8 cellular contexts compared by ENCODE assay signal in genomic region chr13:95300625-95301134, GRCh38. TPM values are rescaled to one million over a fixed set of nuclear protein-coding genes. Genes with fewer than 3 reads are reported as not detected.
DNase-seq lines count a peak whose midpoint lies in the region; ATAC-seq, FAIRE-seq and TF ChIP-seq lines count a peak whose summit lies in the region.

No MANE protein-coding gene starts in this region.

- H3K4me1 ChIP-seq in A549 (peaks cover 42% of the 10 kb centered on the region), mucosa of stomach (ENCODE audit: control insufficient read depth, insufficient read depth, low read length) (peaks cover 21% of the 10 kb centered on the region)

- TF ChIP-seq CTCF in A549 (IDR thresholded peaks at IDR 0.05) (no peak; the same call in 2 of the 3 replicates), epithelial cell of proximal tubule (conservative IDR thresholded peaks at IDR 0.05; ENCODE audit: low read depth, low read length) (peak; percentile 22)

- no peaks in the 10 kb centered on the region for H3K36me3 Mint-ChIP-seq in activated CD8-positive, alpha-beta memory T cell treated with anti-CD3 and anti-CD28 coated beads, Interleukin-2, amount 10 ng/mL, durations not matched to agents 7 days and 5 days

- no peak overlapping the region for H3K27ac Mint-ChIP-seq in activated CD8-positive, alpha-beta memory T cell treated with anti-CD3 and anti-CD28 coated beads, Interleukin-2, amount 10 ng/mL, durations not matched to agents 7 days and 5 days

- H3K4me2 ChIP-seq in A549 = peak overlapping the region; percentile 94

- peaks cover 8% of the 10 kb centered on the region for H3K27me3 ChIP-seq in mucosa of stomach (ENCODE audit: control insufficient read depth, insufficient read depth, low read length)

- peaks cover 22% of the 10 kb centered on the region for H3K4me1 Mint-ChIP-seq in activated CD8-positive, alpha-beta memory T cell treated with anti-CD3 and anti-CD28 coated beads, Interleukin-2, amount 10 ng/mL, durations not matched to agents 7 days and 5 days

- CTCF ChIA-PET in A549 (lab: Yijun Ruan, JAX) = interaction anchor here (0.9 to 7.2 kb wide), 5 partner anchors 8 to 110 kb away, joined by 3 to 52 read pairs (median 7); no protein-coding TSS in a partner anchor
- CTCF ChIA-PET in activated CD8-positive, alpha-beta memory T cell treated with anti-CD3 and anti-CD28 coated beads, Interleukin-2, amount 10 ng/mL, durations not matched to agents 7 days and 5 days (lab: Charles Lee) = interaction anchor here (1.0 to 5.5 kb wide), 2 partner anchors 80 to 110 kb away, joined by 3 to 38 read pairs; no protein-coding TSS in a partner anchor

- TF ChIP-seq RAD21 in A549 (conservative IDR thresholded peaks at IDR 0.05 in 1 of 2, IDR thresholded peaks at IDR 0.05 in 1 of 2) = peak in 1 of 2 experiments; percentile 33; a peak in 3 of 5 replicates

- peak overlapping the region; percentile 84 for H3K4me3 Mint-ChIP-seq in activated CD8-positive, alpha-beta memory T cell treated with anti-CD3 and anti-CD28 coated beads, Interleukin-2, amount 10 ng/mL, durations not matched to agents 7 days and 5 days

- ATAC-seq in A549 (peak; percentile 73 to 78), GM18505 (IDR thresholded peaks at IDR 0.05; ENCODE audit: unreplicated experiment) (peak; percentile 55), HG02943 (IDR thresholded peaks at IDR 0.05; ENCODE audit: low read depth, unreplicated experiment) (peak; percentile 35)
- ATAC-seq in activated CD8-positive, alpha-beta memory T cell treated with anti-CD3 and anti-CD28 coated beads, Interleukin-2, amount 10 ng/mL, durations not matched to agents 7 days and 5 days = peak; percentile 70

- no peaks in the 10 kb centered on the region for H3K9me3 ChIP-seq in A549
- no peaks in the 10 kb centered on the region for H3K9me3 ChIP-seq in mucosa of stomach (ENCODE audit: control insufficient read depth, low read length)

- H3K9me3 Mint-ChIP-seq in activated CD8-positive, alpha-beta memory T cell treated with anti-CD3 and anti-CD28 coated beads, Interleukin-2, amount 10 ng/mL, durations not matched to agents 7 days and 5 days (ENCODE audit: low read depth) = no peaks in the 10 kb centered on the region

- H3K27ac ChIP-seq in A549 = peak overlapping the region; percentile 90 to 96

- H3K4me3 ChIP-seq in A549 = peak overlapping the region; percentile 71
- H3K4me3 ChIP-seq in epithelial cell of proximal tubule (ENCODE audit: low read depth, low read length) = peak overlapping the region; percentile 87
- peak overlapping the region; percentile 50 for H3K4me3 ChIP-seq in mucosa of stomach (ENCODE audit: low read length)

- FAIRE-seq in A549 (lab: Jason Lieb, UNC) = no peak

- no peaks in the 10 kb centered on the region for H3K36me3 ChIP-seq in mucosa of stomach (ENCODE audit: control insufficient read depth, insufficient read depth, low read length)

- peak; percentile 66 to 71 for DNase-seq in A549 (ENCODE audit: low read depth in 1 of 2, low spot score in 1 of 2)
- peak; percentile 28 for DNase-seq in NCI-H345 treated with DMSO at 0.1 percent for 48 hours (lab: John Stamatoyannopoulos, UW; ENCODE audit: unreplicated experiment)
- peak; percentile 68 for DNase-seq in activated CD8-positive, alpha-beta memory T cell treated with anti-CD3 and anti-CD28 coated beads, Interleukin-2, amount 10 ng/mL, durations not matched to agents 7 days and 5 days
- DNase-seq in epithelial cell of proximal tubule (ENCODE audit: low read depth) = no peak
- peak; percentile 42 for DNase-seq in stimulated activated naive CD4-positive, alpha-beta T cell treated with Interleukin-2 at 50 U/mL for 16 hours (lab: John Stamatoyannopoulos, UW)

- WGBS in A549 (ENCODE audit: missing lambda C conversion rate) = 0% methylated on average over 21 of the region's 39 CpGs

- no peak for TF ChIP-seq EP300 in A549 (IDR thresholded peaks at IDR 0.05)

- H3K9ac ChIP-seq in mucosa of stomach (ENCODE audit: low read length) = peak overlapping the region; percentile 48

- peaks cover 12% of the 10 kb centered on the region for H3K27me3 Mint-ChIP-seq in activated CD8-positive, alpha-beta memory T cell treated with anti-CD3 and anti-CD28 coated beads, Interleukin-2, amount 10 ng/mL, durations not matched to agents 7 days and 5 days

- TF ChIP-seq POLR2A in A549 (IDR thresholded peaks at IDR 0.05; ENCODE audit: low read length) = no peak; the same call in 1 of the 2 replicates
- TF ChIP-seq POLR2A in GM18505 (IDR thresholded peaks at IDR 0.05; ENCODE audit: borderline replicate concordance, extremely low read depth, insufficient read depth, insufficient read length) = peak; percentile 11

- POLR2A ChIA-PET in A549 (lab: Yijun Ruan, JAX) = no interaction called here

TF ChIP-seq in A549, 52 proteins besides CTCF, POLR2A, EP300 and RAD21:
- TF ChIP-seq PHF8 (IDR thresholded peaks at IDR 0.05; ENCODE audit: borderline replicate concordance, low read depth) (no peak), ZFP36 (IDR thresholded peaks at IDR 0.05; ENCODE audit: borderline replicate concordance, partially characterized antibody) (no peak), SMC3 (IDR thresholded peaks at IDR 0.05) (peak; percentile 31; the same call in 1 of the 3 replicates)

RNA-seq across cellular contexts. Expression of gene ABCC4, which starts 0.6 kb away (rescaled TPM):
- 46.4 and 56.2 TPM in 2 replicates for polyA plus RNA-seq in A549 (2011; rRNA removed)
- polyA plus RNA-seq in A549 (2012; cell fraction: cytosol; rRNA removed) = 10.1 and 11.9 TPM in 2 replicates
- 12.6 and 16.8 TPM in 2 replicates for polyA plus RNA-seq in A549 (2012; cell fraction: nucleus; rRNA removed)
- polyA plus RNA-seq in A549 (2017; fragmentation: RNase III; extraction: RNeasy Plus Mini Kit Qiagen cat#74134 plus additional on column Dnase treatment) = 23.5 to 26.0 TPM (median 24.2 TPM) in 3 replicates
- polyA minus RNA-seq in A549 (2011; rRNA and poly(A)+ RNA removed) = 154 and 157 TPM in 2 replicates
- 1 to 10 TPM; 6.4 to 7.7 TPM for total RNA-seq in activated CD8-positive, alpha-beta memory T cell treated with anti-CD3 and anti-CD28 coated beads, Interleukin-2, amount 10 ng/mL, durations not matched to agents 7 days and 5 days
- total RNA-seq in epithelial cell of proximal tubule = 33.4 and 40.7 TPM in 2 replicates
